8 cellular contexts compared by ENCODE assay signal in the genomic region with DNA sequence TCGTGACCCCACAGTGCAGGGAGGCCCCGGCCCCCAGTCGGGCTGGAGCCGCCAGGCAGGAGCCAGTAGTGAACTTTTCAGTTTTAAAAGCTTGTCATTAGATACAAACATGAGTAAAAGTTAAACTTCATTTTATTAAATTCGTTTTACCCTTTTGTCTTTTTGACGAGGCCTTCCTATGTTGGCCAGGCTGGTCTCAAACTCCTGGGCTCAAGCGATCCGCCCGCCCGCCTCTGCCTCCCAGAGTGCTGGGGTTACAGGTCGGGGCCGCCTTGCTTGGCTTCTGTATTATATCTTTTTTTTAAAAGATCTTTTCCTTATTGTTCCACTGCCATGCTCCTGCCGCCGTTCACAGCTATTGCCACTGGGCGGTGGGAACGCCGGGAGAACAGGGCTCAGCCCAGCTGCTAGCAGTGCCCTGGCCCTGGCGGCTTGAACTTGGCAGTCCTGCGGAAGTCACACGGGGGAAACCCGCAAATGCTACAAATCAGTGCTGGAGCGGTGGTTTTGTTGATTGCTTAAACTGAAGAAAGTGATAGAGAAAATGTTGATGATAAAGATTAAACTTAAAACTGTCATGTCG. TPM values are rescaled to one million over a fixed set of nuclear protein-coding genes. Genes with fewer than 3 reads are reported as not detected.
DNase-seq lines count a peak whose midpoint lies in the region; ATAC-seq and TF ChIP-seq lines count a peak whose summit lies in the region.

No MANE protein-coding gene starts in this region.

- H3K9me3 Mint-ChIP-seq in brain: no peaks in the 10 kb centered on the region

- H3K9ac ChIP-seq in iPS-15b (ENCODE audit: low read depth, low read length): no peak overlapping the region

- H3K27me3 Mint-ChIP-seq in brain: peaks cover 3% of the 10 kb centered on the region

- no peaks in the 10 kb centered on the region for H3K27me3 ChIP-seq in iPS-15b (ENCODE audit: control insufficient read depth, insufficient read depth, low read length)

- no peaks in the 10 kb centered on the region for H3K4me1 ChIP-seq in iPS-15b (ENCODE audit: control insufficient read depth, insufficient read depth, low read length)

- peaks cover 37% of the 10 kb centered on the region for H3K4me1 Mint-ChIP-seq in brain

- no peaks in the 10 kb centered on the region for H3K9me3 ChIP-seq in iPS-15b (ENCODE audit: control insufficient read depth, insufficient read depth, low read length)

- peak overlapping the region; percentile 80 to 98 (median 96) for H3K4me3 Mint-ChIP-seq in brain

- no peak for DNase-seq in AG09309 (ENCODE audit: low read depth)
- DNase-seq in MV-4-11 (lab: John Stamatoyannopoulos, UW): peak; percentile 69
- peak; percentile 43 for DNase-seq in T-helper 9 cell
- DNase-seq in skeletal muscle cell (ENCODE audit: low read depth): no peak

- H3K27ac Mint-ChIP-seq in brain: peak overlapping the region; percentile 72 to 98 (median 96)

- peak; percentile 31 for ATAC-seq in GM18907 (IDR thresholded peaks at IDR 0.05; ENCODE audit: unreplicated experiment)
- ATAC-seq in HG03460 (IDR thresholded peaks at IDR 0.05; ENCODE audit: unreplicated experiment): no peak

- no peaks in the 10 kb centered on the region for H3K36me3 ChIP-seq in iPS-15b (ENCODE audit: control insufficient read depth, insufficient read depth, low read length)

- H3K4me3 ChIP-seq in AG09309 (ENCODE audit: control insufficient read depth, low read depth, low read length): peak overlapping the region; percentile 74
- peak overlapping the region; percentile 98 for H3K4me3 ChIP-seq in iPS-15b (ENCODE audit: low read depth, low read length)
- H3K4me3 ChIP-seq in skeletal muscle cell (ENCODE audit: low read depth, low read length): peak overlapping the region; percentile 88

- H3K36me3 Mint-ChIP-seq in brain: peaks cover 30% of the 10 kb centered on the region

- TF ChIP-seq CTCF in AG09309 (IDR thresholded peaks at IDR 0.05; ENCODE audit: control insufficient read depth, insufficient read depth, low read depth, low read length, missing control alignments): no peak
- TF ChIP-seq CTCF in brain (conservative IDR thresholded peaks at IDR 0.05): no peak

RNA-seq across cellular contexts. Expression of a gene that starts 1.0 kb away (rescaled TPM):
- 57.1 TPM for polyA plus RNA-seq in brain (ENCODE audit: insufficient read depth, low read depth, low replicate concordance)

RNA-seq across cellular contexts. Expression of a gene that starts 49.4 kb away (rescaled TPM):
- 36.3 TPM for polyA plus RNA-seq in brain (ENCODE audit: insufficient read depth, low read depth, low replicate concordance)

Comparison
In these comparisons a context has a peak if more than half of its experiments do, and no peak if none do; other contexts are left out.
1. DNase-seq: peak in MV-4-11 (single experiment) and T-helper 9 cell (single experiment); none in AG09309 (single experiment) and skeletal muscle cell (single experiment).
2. Peak in every context shown above with its lines, with median percentiles within 50 percentile points of each other: H3K4me3 ChIP-seq.